25 cellular contexts compared by ENCODE assay signal in genomic region chr15:70351941-70352774, GRCh38.
"Had no signal": no experiment of that assay in that cellular context is flagged by ENCODE, and none has a peak within 500 bp of the region (broad histone marks: within the 10 kb centered on the region; RNA-seq: fewer than 3 reads in every experiment).

No MANE protein-coding gene starts in this region.

- H3K4me3 ChIP-seq: breast epithelium, esophagus muscularis mucosa, heart right ventricle, left lung, lower lobe of right lung, mucosa of descending colon, right lobe of liver, tibial nerve had no signal

- H3K36me3 ChIP-seq: breast epithelium, esophagus muscularis mucosa, heart right ventricle, left lung, lower lobe of right lung, right lobe of liver, tibial nerve had no signal

- H3K9me3 ChIP-seq: breast epithelium, esophagus muscularis mucosa, heart right ventricle, left lung, lower lobe of right lung, mucosa of descending colon, right lobe of liver, tibial nerve had no signal

- H3K27ac Mint-ChIP-seq: activated naive CD4-positive, alpha-beta T cell treated with anti-CD3 and anti-CD28 coated beads, Interleukin-2, amount 50 U/mL, for 24 hours; activated naive CD8-positive, alpha-beta T cell treated with anti-CD3 and anti-CD28 coated beads, Interleukin-2, amount 50 U/mL, for 24 hours; activated T-helper 2 cell treated with anti-CD3 and anti-CD28 coated beads, Interferon-gamma antibody, Interleukin-2, Interleukin-4, amounts not matched to agents 10 μg/mL and 5 μg/mL and 100 μg/mL, durations not matched to agents 14 hours and 24 hours and 36 hours; dendritic cell treated with granulocyte-macrophage colony-stimulating factor and Interleukin-4, amounts not matched to agents 40 ng/mL and 50 ng/mL, for 4 days; natural killer cell treated with Interleukin-12 subunit alpha and Interleukin-12 subunit beta and Interleukin-15 and Interleukin-18, amount 100 ng/mL, for 72 hours had no signal

- DNase-seq: activated CD4-positive, alpha-beta T cell treated with anti-CD3 and anti-CD28 coated beads for 48 hours; activated CD4-positive, alpha-beta T cell treated with anti-CD3 and anti-CD28 coated beads, Interleukin-2, amount 50 U/mL, for 48 hours; activated CD8-positive, alpha-beta memory T cell treated with anti-CD3 and anti-CD28 coated beads, Interleukin-2, amount 50 U/mL, for 48 hours; activated naive CD8-positive, alpha-beta T cell treated with anti-CD3 and anti-CD28 coated beads, Interleukin-2, amount 50 U/mL, for 24 hours; activated T-cell treated with anti-CD3 and anti-CD28 coated beads, Interleukin-2, amount 50 U/mL, for 4 hours; amygdala; central memory CD4-positive, alpha-beta T cell; foreskin melanocyte; heart right ventricle; left lung; lower lobe of right lung; mesenchymal stem cell; mucosa of descending colon; posterior cingulate gyrus; right lobe of liver; stimulated activated CD4-positive, alpha-beta T cell treated with anti-CD3 and anti-CD28 coated beads, Interleukin-2, amount 100 ng/mL, for 48 hours; stimulated activated naive CD4-positive, alpha-beta T cell treated with Interleukin-2 at 50 U/mL for 16 hours had no signal

- H3K9me3 Mint-ChIP-seq: activated naive CD4-positive, alpha-beta T cell treated with anti-CD3 and anti-CD28 coated beads, Interleukin-2, amount 50 U/mL, for 24 hours; activated naive CD8-positive, alpha-beta T cell treated with anti-CD3 and anti-CD28 coated beads, Interleukin-2, amount 50 U/mL, for 24 hours; activated T-cell treated with anti-CD3 and anti-CD28 coated beads, Interleukin-2, amount 50 U/mL, for 4 hours; activated T-helper 2 cell treated with anti-CD3 and anti-CD28 coated beads, Interferon-gamma antibody, Interleukin-2, Interleukin-4, amounts not matched to agents 10 μg/mL and 5 μg/mL and 100 μg/mL, durations not matched to agents 14 hours and 24 hours and 36 hours; dendritic cell treated with granulocyte-macrophage colony-stimulating factor and Interleukin-4, amounts not matched to agents 40 ng/mL and 50 ng/mL, for 4 days; natural killer cell treated with Interleukin-12 subunit alpha and Interleukin-12 subunit beta and Interleukin-15 and Interleukin-18, amount 100 ng/mL, for 72 hours had no signal

- ATAC-seq: activated CD4-positive, CD25-positive, alpha-beta regulatory T cell treated with anti-CD3 and anti-CD28 coated beads, Interleukin-2, amount 50 U/mL, for 24 hours; activated naive CD8-positive, alpha-beta T cell treated with anti-CD3 and anti-CD28 coated beads, Interleukin-2, amount 50 U/mL, for 24 hours; activated T-cell treated with anti-CD3 and anti-CD28 coated beads, Interleukin-2, amount 50 U/mL, for 4 hours; heart right ventricle; lower lobe of right lung; mucosa of descending colon; natural killer cell treated with Interleukin-12 subunit alpha and Interleukin-12 subunit beta and Interleukin-15 and Interleukin-18, amount 100 ng/mL, for 72 hours; right lobe of liver had no signal

- H3K27ac ChIP-seq: breast epithelium, esophagus muscularis mucosa, heart right ventricle, left lung, lower lobe of right lung, right lobe of liver, tibial nerve had no signal

- H3K27me3 ChIP-seq: breast epithelium, left lung, right lobe of liver, tibial nerve had no signal

- H3K4me1 Mint-ChIP-seq: activated naive CD4-positive, alpha-beta T cell treated with anti-CD3 and anti-CD28 coated beads, Interleukin-2, amount 50 U/mL, for 24 hours had no signal

- H3K4me3 Mint-ChIP-seq: activated naive CD4-positive, alpha-beta T cell treated with anti-CD3 and anti-CD28 coated beads, Interleukin-2, amount 50 U/mL, for 24 hours; activated naive CD8-positive, alpha-beta T cell treated with anti-CD3 and anti-CD28 coated beads, Interleukin-2, amount 50 U/mL, for 24 hours; activated T-cell treated with anti-CD3 and anti-CD28 coated beads, Interleukin-2, amount 50 U/mL, for 4 hours; dendritic cell treated with granulocyte-macrophage colony-stimulating factor and Interleukin-4, amounts not matched to agents 40 ng/mL and 50 ng/mL, for 4 days; natural killer cell treated with Interleukin-12 subunit alpha and Interleukin-12 subunit beta and Interleukin-15 and Interleukin-18, amount 100 ng/mL, for 72 hours had no signal

- H3K36me3 Mint-ChIP-seq: activated naive CD4-positive, alpha-beta T cell treated with anti-CD3 and anti-CD28 coated beads, Interleukin-2, amount 50 U/mL, for 24 hours; natural killer cell treated with Interleukin-12 subunit alpha and Interleukin-12 subunit beta and Interleukin-15 and Interleukin-18, amount 100 ng/mL, for 72 hours had no signal
